ENCODE assay signal across 17 cellular contexts in genomic region chr17:53141731-53142130, GRCh38.
A peak's percentile ranks its signal among the peaks of the same experiment; 100 is the strongest.
DNase-seq lines count a peak whose midpoint lies in the region; ATAC-seq and TF ChIP-seq lines count a peak whose summit lies in the region.
"Had no signal": no experiment of that assay in that cellular context is flagged by ENCODE, and none has a peak within 500 bp of the region (broad histone marks: within the 10 kb centered on the region; RNA-seq: fewer than 3 reads in every experiment).

No MANE protein-coding gene starts in this region.

- TF ChIP-seq CTCF in WERI-Rb-1 (IDR thresholded peaks at IDR 0.05; ENCODE audit: low read depth, low read length) (no peak), breast epithelium (IDR thresholded peaks at IDR 0.05) (no peak)

- no peaks in the 10 kb centered on the region for H3K36me3 ChIP-seq in WERI-Rb-1
- no peaks in the 10 kb centered on the region for H3K36me3 ChIP-seq in mesenchymal stem cell (ENCODE audit: control insufficient read depth in 1 of 2, insufficient read depth in 2 of 2, low read depth in 1 of 2, low read length in 2 of 2)
- no peaks in the 10 kb centered on the region for H3K36me3 ChIP-seq in breast epithelium

- no peak overlapping the region for H2BK5ac ChIP-seq in mesenchymal stem cell (ENCODE audit: low read depth, low read length, poor library complexity, severe bottlenecking)

- no peaks in the 10 kb centered on the region for H3K79me1 ChIP-seq in mesenchymal stem cell (replicated peaks; ENCODE audit: low read length, poor library complexity, severe bottlenecking)

- no peak overlapping the region for H2BK12ac ChIP-seq in mesenchymal stem cell (ENCODE audit: low read length in 2 of 2)

- no peak overlapping the region for H3K23ac ChIP-seq in mesenchymal stem cell (ENCODE audit: low read length in 2 of 2)

- no peak for ATAC-seq in HG02623 (IDR thresholded peaks at IDR 0.05; ENCODE audit: unreplicated experiment)
- ATAC-seq: GM12878 had no signal

- no peak overlapping the region for H2BK15ac ChIP-seq in mesenchymal stem cell (ENCODE audit: low read depth, poor library complexity, severe bottlenecking)

- TF ChIP-seq POLR2A in breast epithelium (IDR thresholded peaks at IDR 0.05) = no peak

- H3K4me2 ChIP-seq in mesenchymal stem cell (ENCODE audit: low read length, poor library complexity, severe bottlenecking) = no peak overlapping the region

- H3K9ac ChIP-seq in mesenchymal stem cell (ENCODE audit: low read length) = no peak overlapping the region
- H3K9ac ChIP-seq: GM23248 had no signal

- H2AK5ac ChIP-seq in mesenchymal stem cell (ENCODE audit: low read length, severe bottlenecking) = no peak overlapping the region

- no peak overlapping the region for H3K27ac ChIP-seq in WERI-Rb-1
- H3K27ac ChIP-seq in mesenchymal stem cell (ENCODE audit: low read length, poor library complexity, severe bottlenecking) = no peak overlapping the region
- no peak overlapping the region for H3K27ac ChIP-seq in breast epithelium
- H3K27ac ChIP-seq: GM23248 had no signal

- H3K4me3 ChIP-seq in WERI-Rb-1 (ENCODE audit: low read depth, low read length) = no peak overlapping the region
- H3K4me3 ChIP-seq in mesenchymal stem cell (ENCODE audit: insufficient read depth in 1 of 2, low read depth in 1 of 2, low read length in 2 of 2) = no peak overlapping the region
- no peak overlapping the region for H3K4me3 ChIP-seq in breast epithelium
- H3K4me3 ChIP-seq: GM12878, GM23248 had no signal

- peak overlapping the region; percentile 13 for H4K8ac ChIP-seq in mesenchymal stem cell (ENCODE audit: low read length)

- DNase-seq in G401 (ENCODE audit: low spot score) (peak; percentile 69), WERI-Rb-1 (peak; percentile 24), cerebellum (ENCODE audit: low spot score) (peak; percentile 43), mesenchymal stem cell (no peak), breast epithelium (ENCODE audit: low spot score in 2 of 2) (no peak), NCI-H774 (lab: John Stamatoyannopoulos, UW) (no peak)
- DNase-seq: Calu3; CD4-positive, alpha-beta memory T cell; COR-L47; DMS53; DMS79 treated with DMSO at 0.1 percent for 48 hours; GDM1; GM23248; H7; HCEC 1CT had no signal

- in situ Hi-C loops in G401 (cut with HindIII; ENCODE audit: low sequenced_read_pairs) = no loop called here

- no peak overlapping the region for H3K18ac ChIP-seq in mesenchymal stem cell (ENCODE audit: low read depth in 1 of 2, low read length in 2 of 2)

- no peak overlapping the region for H3K4ac ChIP-seq in mesenchymal stem cell (ENCODE audit: low read depth in 1 of 2, low read length in 2 of 2)

- H2BK120ac ChIP-seq in mesenchymal stem cell (ENCODE audit: low read depth, low read length) = no peak overlapping the region

- intact Hi-C loops in breast epithelium (cut with DNase I; ENCODE audit: low total_unique reads) = no loop called here

- H3K14ac ChIP-seq in mesenchymal stem cell (ENCODE audit: low read length in 2 of 2) = no peak overlapping the region

- WGBS in mesenchymal stem cell = 86% methylated on average over 3 of the region's 3 CpGs

- H4K91ac ChIP-seq in mesenchymal stem cell (ENCODE audit: low read length) = no peak overlapping the region

- H3K9me3 ChIP-seq in WERI-Rb-1 (ENCODE audit: severe bottlenecking) (no peaks in the 10 kb centered on the region), mesenchymal stem cell (ENCODE audit: control insufficient read depth, low read length) (no peaks in the 10 kb centered on the region), breast epithelium (no peaks in the 10 kb centered on the region)

- H3K27me3 ChIP-seq in WERI-Rb-1 (ENCODE audit: insufficient read depth, low read depth, severe bottlenecking) (no peaks in the 10 kb centered on the region), mesenchymal stem cell (ENCODE audit: control insufficient read depth in 1 of 2, insufficient read depth in 1 of 2, low read length in 2 of 2) (no peaks in the 10 kb centered on the region), breast epithelium (no peaks in the 10 kb centered on the region)

- H2AFZ ChIP-seq in mesenchymal stem cell (ENCODE audit: low read depth, low read length) = no peak overlapping the region
- H2AFZ ChIP-seq: GM23248 had no signal

- H3K4me1 ChIP-seq in mesenchymal stem cell (ENCODE audit: control insufficient read depth, insufficient read depth, low read depth, low read length) (no peaks in the 10 kb centered on the region), breast epithelium (no peaks in the 10 kb centered on the region)

Comparison
In these comparisons a context has a peak if more than half of its experiments do, and no peak if none do; other contexts are left out.
1. DNase-seq: peak in G401 (single experiment), WERI-Rb-1 (single experiment) and cerebellum (single experiment); none in mesenchymal stem cell (single experiment), breast epithelium (0 of 2) and NCI-H774 (single experiment).